Comparison of ENCODE assay signal across 15 cellular contexts in genomic region chr14:94536836-94537235, GRCh38. TPM values are rescaled to one million over a fixed set of nuclear protein-coding genes. Genes with fewer than 3 reads are reported as not detected.
A peak's percentile ranks its signal among the peaks of the same experiment; 100 is the strongest.
DNase-seq lines count a peak whose midpoint lies in the region; ATAC-seq and TF ChIP-seq lines count a peak whose summit lies in the region.
"Had no signal": no experiment of that assay in that cellular context is flagged by ENCODE, and none has a peak within 500 bp of the region (broad histone marks: within the 10 kb centered on the region; RNA-seq: fewer than 3 reads in every experiment).

No MANE protein-coding gene starts in this region.

- H3K79me2 ChIP-seq in smooth muscle cell (ENCODE audit: low read depth), result no peaks in the 10 kb centered on the region

- no peak overlapping the region for H3K27ac ChIP-seq in smooth muscle cell (ENCODE audit: low read depth)
- H3K27ac ChIP-seq: neural progenitor cell had no signal

- no peak for TF ChIP-seq CTCF in GM10248 (IDR thresholded peaks at IDR 0.05; ENCODE audit: control extremely low read depth, extremely low read depth, low read depth, missing control alignments)
- no peak for TF ChIP-seq CTCF in smooth muscle cell (IDR thresholded peaks at IDR 0.05; ENCODE audit: borderline replicate concordance, insufficient read depth, poor library complexity, severe bottlenecking)

- POLR2A ChIA-PET in GM10248 (lab: Yijun Ruan, JAX), result no interaction called here

- no peak overlapping the region for H3K4me3 ChIP-seq in smooth muscle cell
- H3K4me3 ChIP-seq: neural progenitor cell had no signal

- no peaks in the 10 kb centered on the region for H3K36me3 ChIP-seq in smooth muscle cell (ENCODE audit: low read depth)
- H3K36me3 ChIP-seq: neural progenitor cell had no signal

- H4K20me1 ChIP-seq in smooth muscle cell (ENCODE audit: low read depth), result no peaks in the 10 kb centered on the region

- no peaks in the 10 kb centered on the region for H3F3A ChIP-seq in smooth muscle cell (ENCODE audit: low read depth)

- H3K9ac ChIP-seq in smooth muscle cell (ENCODE audit: low read depth), result no peak overlapping the region
- H3K9ac ChIP-seq: neural progenitor cell had no signal

- ATAC-seq in SK-N-SH treated with all-trans-retinoic acid at 6 μM for 48 hours (peak; percentile 54; the same call in 1 of the 3 replicates), GM21390 (IDR thresholded peaks at IDR 0.05; ENCODE audit: unreplicated experiment) (no peak)

- no peak overlapping the region for H3K4me2 ChIP-seq in smooth muscle cell
- H3K4me2 ChIP-seq: neural progenitor cell had no signal

- in situ Hi-C loops in Caki2 (cut with HindIII; ENCODE audit: low pct_unique_long_range_greater_than_20kb, low sequenced_read_pairs), result no loop called here

- no peaks in the 10 kb centered on the region for H3K4me1 ChIP-seq in smooth muscle cell (ENCODE audit: low read depth)

- H2AFZ ChIP-seq in smooth muscle cell (ENCODE audit: low read depth), result no peak overlapping the region
- H2AFZ ChIP-seq: neural progenitor cell had no signal

- H3K27me3 ChIP-seq in smooth muscle cell (ENCODE audit: low read depth), result no peaks in the 10 kb centered on the region
- H3K27me3 ChIP-seq: neural progenitor cell had no signal

- H3K9me3 ChIP-seq in smooth muscle cell (replicated peaks; ENCODE audit: low read depth), result no peaks in the 10 kb centered on the region

- DNase-seq in Caki2 (ENCODE audit: low read depth) (peak; percentile 11), HuH-7 (ENCODE audit: low spot score) (peak; percentile 27), iris pigment epithelial cell (ENCODE audit: low read depth) (peak; percentile 38), GM10248 (ENCODE audit: extremely low spot score) (no peak), pons (ENCODE audit: low spot score) (no peak), smooth muscle cell (lab: John Stamatoyannopoulos, UW; ENCODE audit: unreplicated experiment) (no peak)
- DNase-seq: aorta; CD4-positive, CD25-positive, alpha-beta regulatory T cell; erythroblast; NCI-H510A; stimulated activated CD4-positive, alpha-beta T cell treated with anti-CD3 and anti-CD28 coated beads, Interleukin-1b, Interleukin-23, amount 100 ng/mL, for 48 hours; T-helper 2 cell had no signal

- CTCF ChIA-PET in GM10248 (lab: Yijun Ruan, JAX), result interaction anchor here (10.2 kb wide), 1 partner anchor 13 kb away, joined by 77 read pairs; no protein-coding TSS in a partner anchor

- 70% methylated on average over 2 of the region's 2 CpGs for WGBS in smooth muscle cell (ENCODE audit: low lambda C conversion rate)

TF ChIP-seq in SK-N-SH treated with all-trans-retinoic acid at 6 μM for 48 hours, 23 proteins besides CTCF, POLR2A, EP300 and RAD21:
- TF ChIP-seq BACH2 (CRISPR knock-in tag; IDR thresholded peaks at IDR 0.05; ENCODE audit: borderline replicate concordance) (no peak), OSR1 (CRISPR knock-in tag; IDR thresholded peaks at IDR 0.05) (no peak), GLIS3 (CRISPR knock-in tag; IDR thresholded peaks at IDR 0.05) (no peak), ZFP30 (CRISPR knock-in tag; IDR thresholded peaks at IDR 0.05) (no peak), ZC3H10 (CRISPR knock-in tag; IDR thresholded peaks at IDR 0.05) (no peak), POU6F1 (CRISPR knock-in tag; IDR thresholded peaks at IDR 0.05; ENCODE audit: borderline replicate concordance, low read depth) (no peak), ZNF565 (CRISPR knock-in tag; conservative IDR thresholded peaks at IDR 0.05; ENCODE audit: low read depth) (no peak), TSHZ2 (CRISPR knock-in tag; IDR thresholded peaks at IDR 0.05) (no peak), PATZ1 (CRISPR knock-in tag; IDR thresholded peaks at IDR 0.05; ENCODE audit: borderline replicate concordance) (no peak)

RNA-seq across cellular contexts. Expression of gene SERPINA4, which starts 24.4 kb away (rescaled TPM):
- not detected in 2 replicates for total RNA-seq in Caki2 (2014; rRNA removed; shearing (Covaris generic); ENCODE audit: low replicate concordance)
- total RNA-seq in smooth muscle cell, result not detected in 2 replicates
- not detected in 2 replicates for polyA plus RNA-seq in smooth muscle cell
- total RNA-seq: aorta; CD4-positive, CD25-positive, alpha-beta regulatory T cell had no signal
- polyA plus RNA-seq: aorta; CD4-positive, CD25-positive, alpha-beta regulatory T cell had no signal

RNA-seq across cellular contexts. Expression of gene SERPINA12, which starts 27.6 kb away (rescaled TPM):
- total RNA-seq in Caki2 (2014; rRNA removed; shearing (Covaris generic); ENCODE audit: low replicate concordance), result not detected in 2 replicates
- not detected in 2 replicates for total RNA-seq in smooth muscle cell
- polyA plus RNA-seq in smooth muscle cell, result not detected in 2 replicates
- total RNA-seq: aorta; CD4-positive, CD25-positive, alpha-beta regulatory T cell had no signal
- polyA plus RNA-seq: aorta; CD4-positive, CD25-positive, alpha-beta regulatory T cell had no signal

RNA-seq across cellular contexts. Expression of gene SERPINA5, which starts 44.4 kb away (rescaled TPM):
- 0.03 TPM in 1 of 2 replicates, not detected in the other for total RNA-seq in Caki2 (2014; rRNA removed; shearing (Covaris generic); ENCODE audit: low replicate concordance)
- total RNA-seq in smooth muscle cell, result 0.27 TPM in 2 replicates
- polyA plus RNA-seq in smooth muscle cell, result 0.43 TPM in 1 of 2 replicates, not detected in the other
- total RNA-seq: CD4-positive, CD25-positive, alpha-beta regulatory T cell had no signal
- polyA plus RNA-seq: CD4-positive, CD25-positive, alpha-beta regulatory T cell had no signal

Comparison
In these comparisons a context has a peak if more than half of its experiments do, and no peak if none do; other contexts are left out.
1. DNase-seq: peak in Caki2 (single experiment), HuH-7 (single experiment) and iris pigment epithelial cell (single experiment); none in GM10248 (single experiment), pons (single experiment) and smooth muscle cell (single experiment).